In the genomic region with DNA sequence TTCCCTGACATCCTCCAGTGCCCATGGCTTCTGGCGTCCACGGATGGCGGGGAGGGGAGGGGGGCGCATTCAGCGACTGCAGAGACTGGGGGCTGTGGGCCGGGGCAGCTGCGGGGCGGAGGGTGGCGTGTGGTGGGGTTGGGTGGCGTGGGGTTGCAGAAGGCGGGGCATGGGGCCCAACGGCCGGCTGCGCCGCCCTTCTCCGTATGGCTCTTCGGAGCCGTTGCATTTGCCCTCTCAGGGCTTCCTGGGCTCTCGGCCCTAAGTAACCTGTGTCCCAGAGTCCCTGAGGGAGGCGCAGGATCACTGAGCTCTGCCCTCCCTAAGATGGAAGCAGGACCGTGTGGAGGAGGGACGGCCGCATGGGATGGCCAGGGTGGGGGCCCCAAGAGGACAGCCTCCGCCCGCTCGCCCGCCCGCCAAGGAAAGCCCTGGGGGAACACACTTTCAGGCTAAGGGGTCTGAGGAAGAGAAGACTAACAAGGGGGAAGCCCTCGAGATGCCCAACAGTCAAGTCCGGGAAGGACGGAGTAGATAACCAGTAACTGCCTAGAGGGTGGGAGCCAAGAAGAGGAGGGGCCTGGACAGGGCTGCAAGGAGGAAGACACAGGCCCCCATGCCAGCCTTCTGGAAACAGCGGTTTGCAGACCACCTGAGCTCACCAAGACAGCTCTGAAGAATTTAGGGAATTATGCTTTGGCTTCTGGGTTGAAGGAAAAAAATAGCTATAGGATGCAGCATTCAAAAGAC, we compare ENCODE assay signal across 8 cellular contexts. TPM values are rescaled to one million over a fixed set of nuclear protein-coding genes. Genes with fewer than 3 reads are reported as not detected.
DNase-seq lines count a peak whose midpoint lies in the region; ATAC-seq and TF ChIP-seq lines count a peak whose summit lies in the region.

No MANE protein-coding gene starts in this region.

- H3K23ac ChIP-seq in H9 (ENCODE audit: insufficient read length, low read depth, low read length) = no peak overlapping the region

- H3K4me3 ChIP-seq in BE2C (ENCODE audit: low read depth, low read length) = peak overlapping the region; percentile 58

- no peak overlapping the region for H2BK5ac ChIP-seq in H9 (ENCODE audit: insufficient read length, low read length)

- whole genome bisulfite sequencing in H9 (ENCODE audit: extremely low coverage, insufficient read length, low lambda C conversion rate) = no CpG with 5 or more reads among the region's 32 CpGs

- H3K23me2 ChIP-seq in H9 (ENCODE audit: insufficient read length, low read depth, low read length, poor library complexity, severe bottlenecking) = peaks cover 4% of the 10 kb centered on the region

- peaks cover 10% of the 10 kb centered on the region for H3K36me3 ChIP-seq in BE2C

- no peak overlapping the region for H3K18ac ChIP-seq in H9 (ENCODE audit: insufficient read length, low read depth, low read length)

- peaks cover 9 to 13% of the 10 kb centered on the region in 2 experiments for H3K4me1 Mint-ChIP-seq in H9
- peaks cover 40% of the 10 kb centered on the region for H3K4me1 Mint-ChIP-seq in stimulated activated naive CD8-positive, alpha-beta T cell treated with anti-CD3 and anti-CD28 coated beads, Interleukin-15, amount 100 ng/mL, for 72 hours

- no peak overlapping the region for H2BK12ac ChIP-seq in H9 (ENCODE audit: insufficient read length, low read depth, low read length)

- H4K5ac ChIP-seq in H9 (ENCODE audit: insufficient read length, low read depth, low read length) = no peak overlapping the region

- no peak overlapping the region for H2AK5ac ChIP-seq in H9 (ENCODE audit: insufficient read length, low read length)

- no peak overlapping the region for H3K4ac ChIP-seq in H9 (ENCODE audit: low read depth, low read length)

- H3K9me3 ChIP-seq in BE2C (no peaks in the 10 kb centered on the region), H9 (ENCODE audit: control insufficient read depth, low read depth, low read length) (no peaks in the 10 kb centered on the region)

- H3K56ac ChIP-seq in H9 (ENCODE audit: insufficient read length, low read depth, low read length) = no peak overlapping the region

- H3K79me2 ChIP-seq in H9 (ENCODE audit: insufficient read depth, low read length) = no peaks in the 10 kb centered on the region

- no peak overlapping the region for H2BK20ac ChIP-seq in H9 (ENCODE audit: low read depth, low read length, poor library complexity, severe bottlenecking)

- no peak overlapping the region for H3K14ac ChIP-seq in H9 (ENCODE audit: insufficient read depth, low read length)

- DNase-seq in BE2C (no peak), H9 (peak; percentile 69), astrocyte of the hippocampus (ENCODE audit: low read depth, low spot score) (peak; percentile 39), islet precursor cell (peak; percentile 75), dermis blood vessel endothelial cell (no peak), NCI-H345 (lab: John Stamatoyannopoulos, UW) (no peak)
- DNase-seq in stimulated activated naive CD8-positive, alpha-beta T cell treated with anti-CD3 and anti-CD28 coated beads, Interleukin-15, amount 100 ng/mL, for 72 hours = no peak

- H3K27me3 ChIP-seq in BE2C = no peaks in the 10 kb centered on the region
- no peaks in the 10 kb centered on the region; the same call in 1 of the 2 replicates for H3K27me3 ChIP-seq in H9 (ENCODE audit: insufficient read depth, low read length)

- no peak overlapping the region for H3K27ac ChIP-seq in H9 (ENCODE audit: insufficient read length, low read depth, low read length)

- peak overlapping the region; percentile 71 to 86 for H3K4me3 Mint-ChIP-seq in H9
- H3K4me3 Mint-ChIP-seq in stimulated activated naive CD8-positive, alpha-beta T cell treated with anti-CD3 and anti-CD28 coated beads, Interleukin-15, amount 100 ng/mL, for 72 hours = peak overlapping the region; percentile 71 to 83

- no peak overlapping the region for H4K91ac ChIP-seq in H9 (ENCODE audit: insufficient read length, low read depth, low read length)

- no peak overlapping the region for H2BK120ac ChIP-seq in H9 (ENCODE audit: low read depth, low read length, poor library complexity, severe bottlenecking)

- no peak overlapping the region for H3T11ph ChIP-seq in H9 (ENCODE audit: low read length)

- ATAC-seq in stimulated activated naive CD8-positive, alpha-beta T cell treated with anti-CD3 and anti-CD28 coated beads, Interleukin-15, amount 100 ng/mL, for 72 hours = peak; percentile 41
- no peak for ATAC-seq in HG03196 (IDR thresholded peaks at IDR 0.05; ENCODE audit: unreplicated experiment)

- H4K8ac ChIP-seq in H9 (replicated peaks; ENCODE audit: insufficient read length, low read depth, low read length) = no peak overlapping the region

- H2AFZ ChIP-seq in H9 (ENCODE audit: low read length) = no peak overlapping the region

- H3K79me1 ChIP-seq in H9 (ENCODE audit: insufficient read depth, low read depth, low read length, poor library complexity, severe bottlenecking) = no peaks in the 10 kb centered on the region

- H3K4me2 ChIP-seq in H9 (ENCODE audit: insufficient read depth, insufficient read length, low read length) = peak overlapping the region; percentile 23

- TF ChIP-seq CTCF in BE2C (IDR thresholded peaks at IDR 0.05; ENCODE audit: low read depth, low read length) (no peak), H9 (conservative IDR thresholded peaks at IDR 0.05) (no peak)

- H3K27me3 Mint-ChIP-seq in H9 (ENCODE audit: low read depth) = peaks cover 33% of the 10 kb centered on the region
- peaks cover 42% of the 10 kb centered on the region for H3K27me3 Mint-ChIP-seq in stimulated activated naive CD8-positive, alpha-beta T cell treated with anti-CD3 and anti-CD28 coated beads, Interleukin-15, amount 100 ng/mL, for 72 hours

- peak overlapping the region; percentile 8 for H3K9ac ChIP-seq in H9 (ENCODE audit: extremely low read depth, insufficient read length, low read length)

- no peaks in the 10 kb centered on the region for H3K9me3 Mint-ChIP-seq in H9
- H3K9me3 Mint-ChIP-seq in stimulated activated naive CD8-positive, alpha-beta T cell treated with anti-CD3 and anti-CD28 coated beads, Interleukin-15, amount 100 ng/mL, for 72 hours = no peaks in the 10 kb centered on the region

- H3K27ac Mint-ChIP-seq in H9 = no peak overlapping the region
- peak overlapping the region; percentile 41 to 67 for H3K27ac Mint-ChIP-seq in stimulated activated naive CD8-positive, alpha-beta T cell treated with anti-CD3 and anti-CD28 coated beads, Interleukin-15, amount 100 ng/mL, for 72 hours

- H4K20me1 ChIP-seq in H9 (ENCODE audit: control insufficient read depth, insufficient read depth, insufficient read length) = no peaks in the 10 kb centered on the region

- H3K36me3 Mint-ChIP-seq in H9 (ENCODE audit: insufficient read depth in 1 of 3, low read depth in 3 of 3) = peaks cover under 1 to 16% (median 14%) of the 10 kb centered on the region in 3 experiments; a peak in 6 of 7 replicates

- H3K4me1 ChIP-seq in BE2C (peaks cover 6% of the 10 kb centered on the region), H9 (ENCODE audit: insufficient read depth, low read length) (no peaks in the 10 kb centered on the region)

- H2BK15ac ChIP-seq in H9 (ENCODE audit: low read depth, low read length) = no peak overlapping the region

RNA-seq across cellular contexts. Expression of gene AIFM3, which starts 9.2 kb away (rescaled TPM):
- polyA plus RNA-seq in BE2C (2012; ENCODE audit: insufficient read depth, insufficient read length, low read depth) = 3.2 TPM
- 1.9 and 2.3 TPM in 2 replicates for total RNA-seq in H9 (2021)
- total RNA-seq in dermis blood vessel endothelial cell = 0.05 and 0.17 TPM in 2 replicates

RNA-seq across cellular contexts. Expression of gene LZTR1, which starts 24.2 kb away (rescaled TPM):
- 142 TPM for polyA plus RNA-seq in BE2C (2012; ENCODE audit: insufficient read depth, insufficient read length, low read depth)
- total RNA-seq in H9 (2021) (40.0 and 47.0 TPM in 2 replicates), dermis blood vessel endothelial cell (51.6 and 60.9 TPM in 2 replicates)

RNA-seq across cellular contexts. Expression of gene CRKL, which starts 40.7 kb away (rescaled TPM):
- 51.2 TPM for polyA plus RNA-seq in BE2C (2012; ENCODE audit: insufficient read depth, insufficient read length, low read depth)
- total RNA-seq in H9 (2021) (105 and 106 TPM in 2 replicates), dermis blood vessel endothelial cell (50.2 and 54.4 TPM in 2 replicates)

RNA-seq across cellular contexts. Expression of gene THAP7, which starts 44.1 kb away (rescaled TPM):
- 136 TPM for polyA plus RNA-seq in BE2C (2012; ENCODE audit: insufficient read depth, insufficient read length, low read depth)
- total RNA-seq in H9 (2021) (23.3 and 24.6 TPM in 2 replicates), dermis blood vessel endothelial cell (13.8 and 18.1 TPM in 2 replicates)

RNA-seq across cellular contexts. Expression of gene P2RX6, which starts 57.1 kb away (rescaled TPM):
- 11.2 TPM for polyA plus RNA-seq in BE2C (2012; ENCODE audit: insufficient read depth, insufficient read length, low read depth)
- total RNA-seq in H9 (2021) (not detected in 2 replicates), dermis blood vessel endothelial cell (under 0.01 TPM in 1 of 2 replicates, not detected in the other)

Comparison
In these comparisons a context has a peak if more than half of its experiments do, and no peak if none do; other contexts are left out.
1. DNase-seq: peak in H9 (single experiment), astrocyte of the hippocampus (single experiment) and islet precursor cell (single experiment); none in BE2C (single experiment), stimulated activated naive CD8-positive, alpha-beta T cell treated with anti-CD3 and anti-CD28 coated beads, Interleukin-15, amount 100 ng/mL, for 72 hours (0 of 2), dermis blood vessel endothelial cell (single experiment) and NCI-H345 (single experiment).
2. H3K27ac Mint-ChIP-seq: peak in stimulated activated naive CD8-positive, alpha-beta T cell treated with anti-CD3 and anti-CD28 coated beads, Interleukin-15, amount 100 ng/mL, for 72 hours (2 of 2); none in H9 (0 of 3).